ENCODE assay signal across 10 cellular contexts in genomic region chrX:120456973-120457372, GRCh38. TPM values are rescaled to one million over a fixed set of nuclear protein-coding genes. Genes with fewer than 3 reads are reported as not detected.
DNase-seq lines count a peak whose midpoint lies in the region; ATAC-seq, FAIRE-seq and TF ChIP-seq lines count a peak whose summit lies in the region.
"Had no signal": no experiment of that assay in that cellular context is flagged by ENCODE, and none has a peak within 500 bp of the region (broad histone marks: within the 10 kb centered on the region; RNA-seq: fewer than 3 reads in every experiment).

No MANE protein-coding gene starts in this region.

- no peak for ATAC-seq in GM21786 (IDR thresholded peaks at IDR 0.05; ENCODE audit: unreplicated experiment)
- no peak for ATAC-seq in GM19467 (IDR thresholded peaks at IDR 0.05; ENCODE audit: unreplicated experiment)

- no peak overlapping the region for H3K9ac ChIP-seq in astrocyte (ENCODE audit: low read length)
- no peak overlapping the region for H3K9ac ChIP-seq in skeletal muscle satellite cell (ENCODE audit: low read depth, low read length)

- FAIRE-seq in astrocyte (lab: Jason Lieb, UNC): peak; percentile 76

- H3K36me3 ChIP-seq in astrocyte (ENCODE audit: insufficient read depth, low read length): no peaks in the 10 kb centered on the region
- H3K36me3 ChIP-seq in skeletal muscle satellite cell (ENCODE audit: insufficient read depth, low read length): peaks cover 6% of the 10 kb centered on the region

- H3K4me2 ChIP-seq in astrocyte (ENCODE audit: low read length) (peak overlapping the region; percentile 71), skeletal muscle satellite cell (ENCODE audit: low read length) (peak overlapping the region; percentile 48)

- no peak for TF ChIP-seq CTCF in astrocyte (IDR thresholded peaks at IDR 0.05; ENCODE audit: insufficient read depth, low read depth, low read length)

- peaks cover 38% of the 10 kb centered on the region for H3K79me2 ChIP-seq in astrocyte (ENCODE audit: insufficient read depth, low read length)

- H3K4me3 Mint-ChIP-seq in activated CD4-positive, alpha-beta T cell treated with anti-CD3 and anti-CD28 coated beads, Interleukin-2, amount 10 ng/mL, durations not matched to agents 24 days and 14 days: peak overlapping the region; percentile 70
- no peak overlapping the region for H3K4me3 Mint-ChIP-seq in astrocyte (ENCODE audit: unreplicated experiment)
- H3K4me3 Mint-ChIP-seq: endodermal cell had no signal

- H3K36me3 Mint-ChIP-seq in activated CD4-positive, alpha-beta T cell treated with anti-CD3 and anti-CD28 coated beads, Interleukin-2, amount 10 ng/mL, durations not matched to agents 24 days and 14 days (ENCODE audit: low read depth): peaks cover 14% of the 10 kb centered on the region
- no peaks in the 10 kb centered on the region for H3K36me3 Mint-ChIP-seq in astrocyte (ENCODE audit: low read depth, unreplicated experiment)

- peaks cover 17% of the 10 kb centered on the region for H4K20me1 ChIP-seq in astrocyte (ENCODE audit: insufficient read depth, low read length)

- no peak overlapping the region for H2AFZ ChIP-seq in astrocyte (ENCODE audit: low read depth, low read length)

- no peaks in the 10 kb centered on the region for H3K27me3 Mint-ChIP-seq in activated CD4-positive, alpha-beta T cell treated with anti-CD3 and anti-CD28 coated beads, Interleukin-2, amount 10 ng/mL, durations not matched to agents 24 days and 14 days
- H3K27me3 Mint-ChIP-seq in astrocyte (ENCODE audit: low read depth, unreplicated experiment): no peaks in the 10 kb centered on the region

- H3K27ac ChIP-seq in astrocyte (ENCODE audit: low read depth, low read length): no peak overlapping the region

- peak overlapping the region; percentile 3 for H3K4me3 ChIP-seq in astrocyte (ENCODE audit: insufficient read depth, low read depth, low read length)
- no peak overlapping the region for H3K4me3 ChIP-seq in skeletal muscle satellite cell (ENCODE audit: low read length)

- no peaks in the 10 kb centered on the region for H3K9me3 Mint-ChIP-seq in activated CD4-positive, alpha-beta T cell treated with anti-CD3 and anti-CD28 coated beads, Interleukin-2, amount 10 ng/mL, durations not matched to agents 24 days and 14 days
- H3K9me3 Mint-ChIP-seq in astrocyte (ENCODE audit: unreplicated experiment): no peaks in the 10 kb centered on the region

- H3K4me1 Mint-ChIP-seq in activated CD4-positive, alpha-beta T cell treated with anti-CD3 and anti-CD28 coated beads, Interleukin-2, amount 10 ng/mL, durations not matched to agents 24 days and 14 days: peaks cover 31% of the 10 kb centered on the region
- peaks cover 13% of the 10 kb centered on the region for H3K4me1 Mint-ChIP-seq in astrocyte (ENCODE audit: low read depth, unreplicated experiment)
- H3K4me1 Mint-ChIP-seq: endodermal cell had no signal

- H3K27ac Mint-ChIP-seq in activated CD4-positive, alpha-beta T cell treated with anti-CD3 and anti-CD28 coated beads, Interleukin-2, amount 10 ng/mL, durations not matched to agents 24 days and 14 days: peak overlapping the region; percentile 62
- H3K27ac Mint-ChIP-seq in astrocyte (ENCODE audit: unreplicated experiment): no peak overlapping the region
- H3K27ac Mint-ChIP-seq: endodermal cell had no signal

- DNase-seq in activated CD4-positive, alpha-beta T cell treated with anti-CD3 and anti-CD28 coated beads, Interleukin-2, amount 10 ng/mL, durations not matched to agents 24 days and 14 days: peak; percentile 65
- no peak for DNase-seq in activated CD4-positive, alpha-beta T cell treated with anti-CD3 and anti-CD28 coated beads, Interleukin-2, amount 50 U/mL, for 48 hours
- peak; percentile 82 to 88 for DNase-seq in NOMO-1 (lab: John Stamatoyannopoulos, UW; ENCODE audit: unreplicated experiment in 2 of 2)
- DNase-seq in astrocyte (ENCODE audit: low read depth): peak; percentile 62
- no peak for DNase-seq in stimulated activated CD8-positive, alpha-beta memory T cell treated with anti-CD3 and anti-CD28 coated beads, Interleukin-4, amount 100 ng/mL, for 48 hours
- DNase-seq: endodermal cell, NCI-H446 had no signal

- H3K9me3 ChIP-seq in astrocyte (ENCODE audit: insufficient read depth, low read depth, low read length): no peaks in the 10 kb centered on the region
- no peaks in the 10 kb centered on the region for H3K9me3 ChIP-seq in skeletal muscle satellite cell (replicated peaks; ENCODE audit: low read length)

- peaks cover 14% of the 10 kb centered on the region for H3K4me1 ChIP-seq in astrocyte (ENCODE audit: insufficient read depth, low read length)
- peaks cover 19% of the 10 kb centered on the region for H3K4me1 ChIP-seq in skeletal muscle satellite cell (ENCODE audit: control insufficient read depth, insufficient read depth, low read length)

- intact Hi-C loops in activated CD4-positive, alpha-beta T cell treated with anti-CD3 and anti-CD28 coated beads, Interleukin-2, amount 10 ng/mL, durations not matched to agents 24 days and 14 days (cut with micrococcal nuclease): loop anchor here (5.0 to 10.0 kb wide), 3 partner anchors 75 to 150 kb away; partner anchors contain the start of gene ATP1B4

- no peaks in the 10 kb centered on the region for H3K27me3 ChIP-seq in astrocyte (ENCODE audit: insufficient read depth, low read length)
- no peaks in the 10 kb centered on the region for H3K27me3 ChIP-seq in skeletal muscle satellite cell (ENCODE audit: control insufficient read depth, insufficient read depth, low read length)

RNA-seq across cellular contexts. Expression of gene LAMP2, which starts 12.1 kb away (rescaled TPM):
- 42.6 and 44.3 TPM in 2 replicates for total RNA-seq in activated CD4-positive, alpha-beta T cell treated with anti-CD3 and anti-CD28 coated beads, Interleukin-2, amount 10 ng/mL, durations not matched to agents 24 days and 14 days
- 146 and 161 TPM in 2 replicates for total RNA-seq in astrocyte
- 102 and 119 TPM in 2 replicates for total RNA-seq in skeletal muscle satellite cell (2012; rRNA removed)

Comparison
In these comparisons a context has a peak if more than half of its experiments do, and no peak if none do; other contexts are left out.
1. DNase-seq: peak in activated CD4-positive, alpha-beta T cell treated with anti-CD3 and anti-CD28 coated beads, Interleukin-2, amount 10 ng/mL, durations not matched to agents 24 days and 14 days (single experiment), NOMO-1 (2 of 2) and astrocyte (single experiment); none in activated CD4-positive, alpha-beta T cell treated with anti-CD3 and anti-CD28 coated beads, Interleukin-2, amount 50 U/mL, for 48 hours (0 of 2) and stimulated activated CD8-positive, alpha-beta memory T cell treated with anti-CD3 and anti-CD28 coated beads, Interleukin-4, amount 100 ng/mL, for 48 hours (single experiment).